ENCODE assay signal across 8 cellular contexts in the genomic region with DNA sequence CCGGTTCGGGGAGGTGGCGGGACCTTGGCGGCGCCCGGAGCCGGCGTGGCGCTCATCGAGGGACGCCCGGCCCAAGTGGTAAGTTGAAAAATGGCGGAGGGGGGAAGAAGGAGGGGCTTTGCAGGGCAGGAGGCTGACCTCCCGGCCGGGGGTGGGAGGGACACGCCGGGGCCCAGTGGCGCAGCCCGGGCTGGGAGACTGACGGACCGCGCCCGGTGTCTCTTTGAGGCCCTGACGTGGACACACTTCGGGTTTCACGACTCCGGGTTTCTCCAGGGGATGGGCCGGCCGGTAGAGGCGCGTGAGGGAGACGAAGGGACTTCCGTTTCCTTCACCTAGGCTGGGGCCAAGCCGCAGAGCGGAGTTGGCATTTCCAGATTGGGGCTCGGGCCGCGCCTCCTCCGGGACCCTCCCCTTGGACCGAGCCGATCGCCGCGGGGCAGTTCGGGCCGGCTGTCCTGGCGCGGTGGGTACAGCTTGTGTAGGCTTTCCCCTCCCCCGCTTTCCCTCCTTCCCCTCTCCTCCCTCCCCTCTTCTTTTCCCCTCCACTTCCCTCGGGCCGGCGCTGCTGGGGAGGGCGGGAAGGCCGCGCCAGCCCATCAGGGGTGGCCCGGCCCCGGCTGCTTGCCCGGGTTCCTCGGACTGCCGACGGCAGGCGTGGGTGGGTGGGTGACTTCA. TPM values are rescaled to one million over a fixed set of nuclear protein-coding genes. Genes with fewer than 3 reads are reported as not detected.
DNase-seq lines count a peak whose midpoint lies in the region; ATAC-seq, FAIRE-seq and TF ChIP-seq lines count a peak whose summit lies in the region.

Gene XIAP, plus strand, starts transcription at position 226 of the 678 bp plus-strand sequence. CDS start 25,610 bp downstream, outside the sequence.

- H2AFZ ChIP-seq in HepG2 (ENCODE audit: low read length) = peak within 1 kb of the TSS; percentile 42

- intact Hi-C loops in HepG2 (cut with micrococcal nuclease; ENCODE audit: unreplicated experiment) = no loop called here

- no peaks in the 10 kb centered on the region for H3K36me3 ChIP-seq in HepG2 (replicated peaks in 1 of 2; ENCODE audit: control insufficient read depth in 1 of 2, insufficient read depth in 2 of 2, low read length in 2 of 2)

- POLR2A ChIA-PET in HepG2 (lab: Yijun Ruan, JAX) = interaction anchor here (0.6 to 2.0 kb wide), 10 partner anchors 10 to 211 kb away, joined by 3 to 11 read pairs (median 3); no protein-coding TSS in a partner anchor

- no peaks in the 10 kb centered on the region for H3K27me3 ChIP-seq in HepG2 (ENCODE audit: control insufficient read depth in 1 of 2, insufficient read depth in 2 of 2, low read length in 2 of 2)

- peak; percentile 65 to 68 for TF ChIP-seq POLR2A in HepG2 (IDR thresholded peaks at IDR 0.05; ENCODE audit: insufficient read depth in 1 of 2, low read depth in 2 of 2, low read length in 2 of 2)

- FAIRE-seq in HepG2 (lab: Jason Lieb, UNC) = no peak

- H3K4me1 ChIP-seq in HepG2 (ENCODE audit: insufficient read depth, low read length) = peaks cover 9% of the 10 kb centered on the region; the same call in 1 of the 2 replicates

- H3K4me3 ChIP-seq in HepG2 (replicated peaks in 1 of 3; ENCODE audit: insufficient read depth in 1 of 3, low read depth in 2 of 3, low read length in 3 of 3) = peak within 1 kb of the TSS; percentile 73 to 76 (median 76)

- peaks cover 35% of the 10 kb centered on the region for H3K79me2 ChIP-seq in HepG2 (ENCODE audit: insufficient read depth, low read length)

- TF ChIP-seq RAD21 in HepG2 (CRISPR knock-in tag; IDR thresholded peaks at IDR 0.05) = no peak

- peak within 1 kb of the TSS; percentile 90 for H3K9ac ChIP-seq in HepG2 (ENCODE audit: insufficient read depth, low read depth, low read length)

- peak; percentile 77 for ATAC-seq in GM18909 (IDR thresholded peaks at IDR 0.05; ENCODE audit: poor library complexity, unreplicated experiment)
- peak; percentile 77 for ATAC-seq in HG03159 (IDR thresholded peaks at IDR 0.05; ENCODE audit: unreplicated experiment)
- peak; percentile 96 for ATAC-seq in HepG2

- BruUV-seq in HepG2 (replicated peaks; lab: Mats Ljungman, UMichigan) = no TSS peak

- H4K20me1 ChIP-seq in HepG2 (ENCODE audit: insufficient read depth, low read length) = no peaks in the 10 kb centered on the region

- CTCF ChIA-PET in HepG2 (lab: Yijun Ruan, JAX; ENCODE audit: low intra/inter-chr PET ratio, low total read pairs) = no interaction called here

- TF ChIP-seq CTCF in HepG2 (CRISPR knock-in tag; IDR thresholded peaks at IDR 0.05) = peak; percentile 2; the same call in 1 of the 2 replicates

- no peak for TF ChIP-seq EP300 in HepG2 (IDR thresholded peaks at IDR 0.05; ENCODE audit: low read depth in 2 of 2, low read length in 2 of 2)
- TF ChIP-seq EP300 in HepG2 (CRISPR knock-in tag; IDR thresholded peaks at IDR 0.05; ENCODE audit: borderline replicate concordance) = no peak

- no peaks in the 10 kb centered on the region for H3K9me3 ChIP-seq in HepG2 (ENCODE audit: low read length)

- peak within 1 kb of the TSS; percentile 96 for H3K27ac ChIP-seq in HepG2 (ENCODE audit: extremely low read length, insufficient read depth, low read length)

- H3K4me2 ChIP-seq in HepG2 (ENCODE audit: low read depth, low read length) = peak within 1 kb of the TSS; percentile 74

- in situ Hi-C loops in HepG2 (cut with HindIII; ENCODE audit: extremely low pct_ligation_motif_present, low pct_unique_long_range_greater_than_20kb) = no loop called here

- peak; percentile 57 to 60 for DNase-seq in AML-193 (lab: John Stamatoyannopoulos, UW)
- DNase-seq in NCI-H524 treated with DMSO at 0.1 percent for 48 hours (lab: John Stamatoyannopoulos, UW) = peak; percentile 65
- DNase-seq in activated CD4-positive, alpha-beta T cell treated with anti-CD3 and anti-CD28 coated beads, Interleukin-2, amount 50 U/mL, for 24 hours (ENCODE audit: low read depth in 1 of 2, low spot score in 1 of 2) = peak; percentile 50
- peak; percentile 89 for DNase-seq in dermis blood vessel endothelial cell
- DNase-seq in HepG2 (ENCODE audit: low spot score) = peak; percentile 82
- DNase-seq in stimulated activated CD4-positive, alpha-beta T cell treated with anti-CD3 and anti-CD28 coated beads, Interleukin-4, amount 100 ng/mL, for 24 hours = peak; percentile 65

- WGBS in HepG2 (ENCODE audit: low lambda C conversion rate) = 0% methylated on average over 3 of the region's 62 CpGs

TF ChIP-seq in HepG2, 621 proteins besides CTCF, POLR2A, EP300 and RAD21 (continues in another document):
- no peak for TF ChIP-seq ZNF790 (CRISPR knock-in tag; IDR thresholded peaks at IDR 0.05; ENCODE audit: borderline replicate concordance)
- TF ChIP-seq NFE2L1 (CRISPR knock-in tag; IDR thresholded peaks at IDR 0.05; ENCODE audit: borderline replicate concordance) = no peak
- TF ChIP-seq MYC (CRISPR knock-in tag; IDR thresholded peaks at IDR 0.05; ENCODE audit: borderline replicate concordance) = peak; percentile 61; the same call in 1 of the 2 replicates
- TF ChIP-seq PPARG (CRISPR knock-in tag; conservative IDR thresholded peaks at IDR 0.05) = no peak
- no peak for TF ChIP-seq ZNF567 (CRISPR knock-in tag; IDR thresholded peaks at IDR 0.05; ENCODE audit: borderline replicate concordance)
- TF ChIP-seq HNRNPK (IDR thresholded peaks at IDR 0.05; ENCODE audit: low read depth, low read length, poor library complexity, severe bottlenecking) = peak; percentile 96
- no peak for TF ChIP-seq CBX1 (IDR thresholded peaks at IDR 0.05; ENCODE audit: low read depth)
- TF ChIP-seq, protein P1, sequence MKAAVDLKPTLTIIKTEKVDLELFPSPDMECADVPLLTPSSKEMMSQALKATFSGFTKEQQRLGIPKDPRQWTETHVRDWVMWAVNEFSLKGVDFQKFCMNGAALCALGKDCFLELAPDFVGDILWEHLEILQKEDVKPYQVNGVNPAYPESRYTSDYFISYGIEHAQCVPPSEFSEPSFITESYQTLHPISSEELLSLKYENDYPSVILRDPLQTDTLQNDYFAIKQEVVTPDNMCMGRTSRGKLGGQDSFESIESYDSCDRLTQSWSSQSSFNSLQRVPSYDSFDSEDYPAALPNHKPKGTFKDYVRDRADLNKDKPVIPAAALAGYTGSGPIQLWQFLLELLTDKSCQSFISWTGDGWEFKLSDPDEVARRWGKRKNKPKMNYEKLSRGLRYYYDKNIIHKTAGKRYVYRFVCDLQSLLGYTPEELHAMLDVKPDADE (CRISPR knock-in tag; IDR thresholded peaks at IDR 0.05) = no peak
- no peak for TF ChIP-seq ZNF501 (CRISPR knock-in tag; IDR thresholded peaks at IDR 0.05)
- peak; percentile 30; the same call in 1 of the 2 replicates for TF ChIP-seq ZNF816 (CRISPR knock-in tag; IDR thresholded peaks at IDR 0.05; ENCODE audit: borderline replicate concordance)
- TF ChIP-seq HOXA7 (CRISPR knock-in tag; IDR thresholded peaks at IDR 0.05) = no peak
- TF ChIP-seq KLF12 (CRISPR knock-in tag; IDR thresholded peaks at IDR 0.05; ENCODE audit: borderline replicate concordance) = peak; percentile 31; the same call in 1 of the 2 replicates
- TF ChIP-seq POLR2AphosphoS5 (IDR thresholded peaks at IDR 0.05; ENCODE audit: low read depth, low read length) = 0 out of 2 replicates have a peak, but pooled peaks have one; percentile 43
- TF ChIP-seq ZNF589 (CRISPR knock-in tag; conservative IDR thresholded peaks at IDR 0.05) = no peak

RNA-seq across cellular contexts. Expression of gene XIAP, which starts in this region (rescaled TPM):
- total RNA-seq in dermis blood vessel endothelial cell (41.5 and 50.1 TPM in 2 replicates), HepG2 (2016; rRNA removed; fragmentation: Illumina TruSeq; extraction: Trizol) (29.5 and 53.0 TPM in 2 replicates)
- total RNA-seq in HepG2 (2016; cell fraction: cytosol; rRNA removed; fragmentation: Illumina TruSeq; extraction: Trizol; ENCODE audit: low read depth) = 6.8 and 12.3 TPM in 2 replicates
- total RNA-seq in HepG2 (2016; cell fraction: insoluble cytoplasmic fraction; rRNA removed; fragmentation: Illumina TruSeq; extraction: Trizol) = 28.7 and 48.6 TPM in 2 replicates
- total RNA-seq in HepG2 (2016; cell fraction: membrane; rRNA removed; fragmentation: Illumina TruSeq; extraction: Trizol) = 13.6 and 23.0 TPM in 2 replicates
- 21.6 and 21.7 TPM in 2 replicates for total RNA-seq in HepG2 (2016; cell fraction: nucleus; rRNA removed; fragmentation: Illumina TruSeq; extraction: Trizol)
- 10.1 and 12.9 TPM in 2 replicates for polyA plus RNA-seq in HepG2 (2011; rRNA removed)
- polyA plus RNA-seq in HepG2 (2011; cell fraction: cytosol; rRNA removed) = 5.9 and 6.5 TPM in 2 replicates
- polyA plus RNA-seq in HepG2 (2011; cell fraction: nucleus; rRNA removed) = 5.7 and 6.6 TPM in 2 replicates
- polyA plus RNA-seq in HepG2 (2012) = 8.7 and 9.1 TPM in 2 replicates
- 2.9 and 3.8 TPM in 2 replicates for polyA plus RNA-seq in HepG2 (2016; cell fraction: cytosol; fragmentation: Illumina TruSeq; extraction: Trizol; ENCODE audit: low read depth)
- polyA plus RNA-seq in HepG2 (2016; cell fraction: insoluble cytoplasmic fraction; fragmentation: Illumina TruSeq; extraction: Trizol; ENCODE audit: low read depth) = 17.7 and 18.6 TPM in 2 replicates
- polyA plus RNA-seq in HepG2 (2016; cell fraction: membrane; fragmentation: Illumina TruSeq; extraction: Trizol; ENCODE audit: low read depth) = 3.7 and 4.0 TPM in 2 replicates
- 18.5 and 21.5 TPM in 2 replicates for polyA plus RNA-seq in HepG2 (2016; cell fraction: nucleus; fragmentation: Illumina TruSeq; extraction: Trizol; ENCODE audit: insufficient read depth, low read depth)
- 8.4 and 14.4 TPM in 2 replicates for polyA minus RNA-seq in HepG2 (2011; rRNA and poly(A)+ RNA removed; ENCODE audit: low replicate concordance)
- polyA minus RNA-seq in HepG2 (2011; cell fraction: cytosol; rRNA and poly(A)+ RNA removed) = 13.2 and 19.9 TPM in 2 replicates
- 16.2 and 17.1 TPM in 2 replicates for polyA minus RNA-seq in HepG2 (2011; cell fraction: nucleus; rRNA and poly(A)+ RNA removed)

Comparison
In these comparisons a context has a peak if more than half of its experiments do, and no peak if none do; other contexts are left out.
1. Peak in every context shown above with its lines: DNase-seq, ATAC-seq, H3K4me3 ChIP-seq and H3K27ac ChIP-seq.